Comparison of ENCODE assay signal across 21 cellular contexts in genomic region chr7:155683714-155684113, GRCh38. TPM values are rescaled to one million over a fixed set of nuclear protein-coding genes. Genes with fewer than 3 reads are reported as not detected.
A peak's percentile ranks its signal among the peaks of the same experiment; 100 is the strongest.
DNase-seq lines count a peak whose midpoint lies in the region; ATAC-seq, FAIRE-seq and TF ChIP-seq lines count a peak whose summit lies in the region.
"Had no signal": no experiment of that assay in that cellular context is flagged by ENCODE, and none has a peak within 500 bp of the region (broad histone marks: within the 10 kb centered on the region; RNA-seq: fewer than 3 reads in every experiment).

No MANE protein-coding gene starts in this region.

- CTCF ChIA-PET in HepG2 (lab: Yijun Ruan, JAX; ENCODE audit: low intra/inter-chr PET ratio, low total read pairs), result no interaction called here
- CTCF ChIA-PET in A673 (lab: Charles Lee), result interaction anchor here (1.0 kb wide), 1 partner anchor 85 kb away, joined by 3 read pairs; no protein-coding TSS in a partner anchor

- TF ChIP-seq CTCF in natural killer cell (IDR thresholded peaks at IDR 0.05) (no peak), HepG2 (CRISPR knock-in tag; IDR thresholded peaks at IDR 0.05) (no peak), A673 (conservative IDR thresholded peaks at IDR 0.05; ENCODE audit: low read depth, low read length) (no peak), osteoblast (IDR thresholded peaks at IDR 0.05; ENCODE audit: extremely low read depth, low read depth, low read length) (no peak)

- H3K27me3 Mint-ChIP-seq in natural killer cell (ENCODE audit: low read depth in 2 of 2), result no peaks in the 10 kb centered on the region
- no peaks in the 10 kb centered on the region for H3K27me3 Mint-ChIP-seq in natural killer cell treated with Interleukin-12 subunit alpha and Interleukin-12 subunit beta and Interleukin-15 and Interleukin-18, amount 100 ng/mL, for 72 hours
- H3K27me3 Mint-ChIP-seq: B cell had no signal

- DNase-seq in natural killer cell (no peak), SK-N-MC (ENCODE audit: low read depth, low spot score) (no peak), HepG2 (ENCODE audit: low spot score) (no peak), A673 (ENCODE audit: low spot score) (no peak), osteoblast (ENCODE audit: insufficient read length, low spot score, missing footprints) (no peak), SJCRH30 (no peak)
- DNase-seq in natural killer cell treated with Interleukin-12 subunit alpha and Interleukin-12 subunit beta and Interleukin-15 and Interleukin-18, amount 100 ng/mL, for 72 hours (ENCODE audit: low spot score), result no peak
- DNase-seq: DMS153, Karpas-422, NCI-H1694, NCI-H2081 treated with DMSO at 0.1 percent for 48 hours, NCI-H2171 treated with DMSO at 0.1 percent for 48 hours, NCI-H526 treated with DMSO at 0.1 percent for 48 hours had no signal

- H2AFZ ChIP-seq in HepG2 (ENCODE audit: low read length) (no peak overlapping the region), osteoblast (ENCODE audit: low read length) (no peak overlapping the region)

- no peak for FAIRE-seq in HepG2 (lab: Jason Lieb, UNC)
- FAIRE-seq: A204.1, GM12891, H1 had no signal

- no peak for TF ChIP-seq EP300 in HepG2 (IDR thresholded peaks at IDR 0.05; ENCODE audit: low read depth in 2 of 2, low read length in 2 of 2)
- TF ChIP-seq EP300 in HepG2 (CRISPR knock-in tag; IDR thresholded peaks at IDR 0.05; ENCODE audit: borderline replicate concordance), result no peak

- H3K9me3 ChIP-seq in SK-N-MC (ENCODE audit: low read depth, low read length) (no peaks in the 10 kb centered on the region), HepG2 (ENCODE audit: low read length) (no peaks in the 10 kb centered on the region), A673 (ENCODE audit: low read depth, low read length, poor library complexity, severe bottlenecking) (no peaks in the 10 kb centered on the region), osteoblast (ENCODE audit: low read depth, low read length) (no peaks in the 10 kb centered on the region), SJCRH30 (replicated peaks) (peaks cover 3% of the 10 kb centered on the region)

- H3K4me1 Mint-ChIP-seq in natural killer cell, result peaks cover 59 to 68% of the 10 kb centered on the region in 2 donors
- H3K4me1 Mint-ChIP-seq in natural killer cell treated with Interleukin-12 subunit alpha and Interleukin-12 subunit beta and Interleukin-15 and Interleukin-18, amount 100 ng/mL, for 72 hours (ENCODE audit: low read depth in 2 of 2), result peaks cover 57 to 60% of the 10 kb centered on the region in 2 donors
- H3K4me1 Mint-ChIP-seq: CD14-positive monocyte had no signal

- peaks cover 18% of the 10 kb centered on the region for H3K36me3 Mint-ChIP-seq in natural killer cell
- peaks cover 33% of the 10 kb centered on the region for H3K36me3 Mint-ChIP-seq in natural killer cell treated with Interleukin-12 subunit alpha and Interleukin-12 subunit beta and Interleukin-15 and Interleukin-18, amount 100 ng/mL, for 72 hours

- no peak for TF ChIP-seq POLR2A in HepG2 (IDR thresholded peaks at IDR 0.05; ENCODE audit: insufficient read depth in 1 of 2, low read depth in 2 of 2, low read length in 2 of 2)

- H3K9me3 Mint-ChIP-seq in natural killer cell, result no peaks in the 10 kb centered on the region
- peaks cover 2% of the 10 kb centered on the region for H3K9me3 Mint-ChIP-seq in natural killer cell treated with Interleukin-12 subunit alpha and Interleukin-12 subunit beta and Interleukin-15 and Interleukin-18, amount 100 ng/mL, for 72 hours

- H3K27ac ChIP-seq in SK-N-MC (peak overlapping the region; percentile 85), HepG2 (ENCODE audit: extremely low read length, insufficient read depth, low read length) (peak overlapping the region; percentile 68), A673 (ENCODE audit: low read depth, low read length, poor library complexity, severe bottlenecking) (no peak overlapping the region), osteoblast (ENCODE audit: low read depth, low read length) (no peak overlapping the region), SJCRH30 (no peak overlapping the region)

- H3K36me3 ChIP-seq in SK-N-MC (ENCODE audit: insufficient read depth, low read length) (peaks cover 55% of the 10 kb centered on the region), HepG2 (replicated peaks in 1 of 2; ENCODE audit: control insufficient read depth in 1 of 2, insufficient read depth in 2 of 2, low read length in 2 of 2) (peaks cover 9 to 43% of the 10 kb centered on the region in 2 experiments), A673 (ENCODE audit: insufficient read depth, low read length, poor library complexity, severe bottlenecking) (peaks cover 18% of the 10 kb centered on the region), osteoblast (ENCODE audit: insufficient read depth, low read length) (peaks cover 42% of the 10 kb centered on the region), SJCRH30 (peaks cover 38% of the 10 kb centered on the region)

- peak overlapping the region; percentile 85 to 86 for H3K27ac Mint-ChIP-seq in natural killer cell
- peak overlapping the region in 1 of 2 donors; percentile 66 for H3K27ac Mint-ChIP-seq in natural killer cell treated with Interleukin-12 subunit alpha and Interleukin-12 subunit beta and Interleukin-15 and Interleukin-18, amount 100 ng/mL, for 72 hours
- H3K27ac Mint-ChIP-seq: B cell had no signal

- peaks cover 60% of the 10 kb centered on the region for H3K4me1 ChIP-seq in HepG2 (ENCODE audit: insufficient read depth, low read length)
- peaks cover 8% of the 10 kb centered on the region for H3K4me1 ChIP-seq in A673 (ENCODE audit: insufficient read depth, low read length, poor library complexity, severe bottlenecking)
- H3K4me1 ChIP-seq in osteoblast (ENCODE audit: insufficient read depth, low read length), result no peaks in the 10 kb centered on the region
- no peaks in the 10 kb centered on the region for H3K4me1 ChIP-seq in SJCRH30

- intact Hi-C loops in natural killer cell (cut with micrococcal nuclease) (no loop called here), HepG2 (cut with micrococcal nuclease; ENCODE audit: unreplicated experiment) (loop anchor here (5.0 kb wide), 1 partner anchor 86 kb away; no protein-coding TSS in a partner anchor), A673 (cut with micrococcal nuclease; ENCODE audit: unreplicated experiment) (no loop called here)

- H3K79me2 ChIP-seq in HepG2 (ENCODE audit: insufficient read depth, low read length) (peaks cover 59% of the 10 kb centered on the region), osteoblast (ENCODE audit: insufficient read depth, low read length) (peaks cover 75% of the 10 kb centered on the region)

- no peak overlapping the region for H3K4me3 Mint-ChIP-seq in natural killer cell
- no peak overlapping the region for H3K4me3 Mint-ChIP-seq in natural killer cell treated with Interleukin-12 subunit alpha and Interleukin-12 subunit beta and Interleukin-15 and Interleukin-18, amount 100 ng/mL, for 72 hours
- H3K4me3 Mint-ChIP-seq: B cell, CD14-positive monocyte had no signal

- H3K27me3 ChIP-seq in HepG2 (ENCODE audit: control insufficient read depth in 1 of 2, insufficient read depth in 2 of 2, low read length in 2 of 2) (no peaks in the 10 kb centered on the region), A673 (replicated peaks; ENCODE audit: insufficient read depth, low read depth, low read length, poor library complexity) (no peaks in the 10 kb centered on the region), osteoblast (ENCODE audit: insufficient read depth, low read length) (no peaks in the 10 kb centered on the region), SJCRH30 (no peaks in the 10 kb centered on the region)

- ATAC-seq in natural killer cell (no peak), HepG2 (no peak), GM19324 (IDR thresholded peaks at IDR 0.05; ENCODE audit: low FRiP score, unreplicated experiment) (no peak)
- no peak for ATAC-seq in natural killer cell treated with Interleukin-12 subunit alpha and Interleukin-12 subunit beta and Interleukin-15 and Interleukin-18, amount 100 ng/mL, for 72 hours
- ATAC-seq: HCT116, Right ventricle myocardium inferior had no signal

- POLR2A ChIA-PET in HepG2 (lab: Yijun Ruan, JAX) (no interaction called here), A673 (lab: Charles Lee; ENCODE audit: low non-redundant PET) (no interaction called here)

- peaks cover 11% of the 10 kb centered on the region for H4K20me1 ChIP-seq in HepG2 (ENCODE audit: insufficient read depth, low read length)
- H4K20me1 ChIP-seq in osteoblast (ENCODE audit: insufficient read depth, low read length), result peaks cover 26% of the 10 kb centered on the region

- in situ Hi-C loops in HepG2 (cut with HindIII; ENCODE audit: extremely low pct_ligation_motif_present, low pct_unique_long_range_greater_than_20kb), result no loop called here

- H3K4me2 ChIP-seq in HepG2 (ENCODE audit: low read depth, low read length) (no peak overlapping the region), osteoblast (ENCODE audit: insufficient read depth, low read length) (no peak overlapping the region)

- peak overlapping the region; percentile 59 for H3K9ac ChIP-seq in SK-N-MC (ENCODE audit: insufficient read length)
- no peak overlapping the region for H3K9ac ChIP-seq in HepG2 (ENCODE audit: insufficient read depth, low read depth, low read length)

- peak overlapping the region; percentile 58; the same call in 1 of the 2 replicates for H3K4me3 ChIP-seq in SK-N-MC
- H3K4me3 ChIP-seq in HepG2 (replicated peaks in 1 of 3; ENCODE audit: insufficient read depth in 1 of 3, low read depth in 2 of 3, low read length in 3 of 3), result no peak overlapping the region
- no peak overlapping the region for H3K4me3 ChIP-seq in A673 (ENCODE audit: low read depth, low read length, poor library complexity, severe bottlenecking)
- H3K4me3 ChIP-seq in osteoblast (ENCODE audit: insufficient read depth, low read length), result no peak overlapping the region
- H3K4me3 ChIP-seq in SJCRH30, result no peak overlapping the region

- WGBS in HepG2 (ENCODE audit: low lambda C conversion rate), result 98% methylated on average over 4 of the region's 4 CpGs

- TF ChIP-seq RAD21 in HepG2 (CRISPR knock-in tag; IDR thresholded peaks at IDR 0.05), result no peak

- BruUV-seq in HepG2 (replicated peaks; lab: Mats Ljungman, UMichigan), result no TSS peak
- BruUV-seq in A673 (replicated peaks; lab: Mats Ljungman, UMichigan), result no TSS peak

RNA-seq across cellular contexts. Expression of gene RBM33, which starts 39.3 kb away (rescaled TPM):
- 100 to 1,000 TPM; 161 to 182 (median 182) TPM for total RNA-seq in natural killer cell
- total RNA-seq in natural killer cell treated with Interleukin-12 subunit alpha and Interleukin-12 subunit beta and Interleukin-15 and Interleukin-18, amount 100 ng/mL, for 72 hours, result 100 to 1,000 TPM in 1 of 2 donors, 10 to 100 TPM in 1; 82.3 to 128 TPM
- total RNA-seq in HepG2 (2016; rRNA removed; fragmentation: Illumina TruSeq; extraction: Trizol), result 22.3 and 28.9 TPM in 2 replicates
- 316 and 350 TPM in 2 replicates for total RNA-seq in HepG2 (2016; cell fraction: cytosol; rRNA removed; fragmentation: Illumina TruSeq; extraction: Trizol; ENCODE audit: low read depth)
- total RNA-seq in HepG2 (2016; cell fraction: insoluble cytoplasmic fraction; rRNA removed; fragmentation: Illumina TruSeq; extraction: Trizol), result 18.9 and 26.2 TPM in 2 replicates
- 57.6 and 59.9 TPM in 2 replicates for total RNA-seq in HepG2 (2016; cell fraction: membrane; rRNA removed; fragmentation: Illumina TruSeq; extraction: Trizol)
- 50.1 and 55.5 TPM in 2 replicates for total RNA-seq in HepG2 (2016; cell fraction: nucleus; rRNA removed; fragmentation: Illumina TruSeq; extraction: Trizol)
- 12.4 TPM in 2 replicates for polyA plus RNA-seq in HepG2 (2011; rRNA removed)
- polyA plus RNA-seq in HepG2 (2011; cell fraction: cytosol; rRNA removed), result 5.1 and 5.5 TPM in 2 replicates
- 79.7 and 90.7 TPM in 2 replicates for polyA plus RNA-seq in HepG2 (2011; cell fraction: nucleus; rRNA removed)
- 26.4 and 28.0 TPM in 2 replicates for polyA plus RNA-seq in HepG2 (2012)
- polyA plus RNA-seq in HepG2 (2016; cell fraction: cytosol; fragmentation: Illumina TruSeq; extraction: Trizol; ENCODE audit: low read depth), result 3.1 and 3.3 TPM in 2 replicates
- polyA plus RNA-seq in HepG2 (2016; cell fraction: insoluble cytoplasmic fraction; fragmentation: Illumina TruSeq; extraction: Trizol; ENCODE audit: low read depth), result 10.1 and 11.9 TPM in 2 replicates
- polyA plus RNA-seq in HepG2 (2016; cell fraction: membrane; fragmentation: Illumina TruSeq; extraction: Trizol; ENCODE audit: low read depth), result 4.5 and 4.7 TPM in 2 replicates
- polyA plus RNA-seq in HepG2 (2016; cell fraction: nucleus; fragmentation: Illumina TruSeq; extraction: Trizol; ENCODE audit: insufficient read depth, low read depth), result 38.9 and 41.2 TPM in 2 replicates
- 18.7 and 23.4 TPM in 2 replicates for polyA minus RNA-seq in HepG2 (2011; rRNA and poly(A)+ RNA removed; ENCODE audit: low replicate concordance)
- 21.6 and 23.1 TPM in 2 replicates for polyA minus RNA-seq in HepG2 (2011; cell fraction: cytosol; rRNA and poly(A)+ RNA removed)
- 99.0 and 111 TPM in 2 replicates for polyA minus RNA-seq in HepG2 (2011; cell fraction: nucleus; rRNA and poly(A)+ RNA removed)
- 73.6 and 75.9 TPM in 2 replicates for total RNA-seq in A673 (2021)
- 25.0 and 27.5 TPM in 2 replicates for total RNA-seq in osteoblast
- 38.5 and 38.7 TPM in 2 replicates for total RNA-seq in SJCRH30 (2014; rRNA removed; shearing (Covaris generic))

Comparison
In these comparisons a context has a peak if more than half of its experiments do, and no peak if none do; other contexts are left out.
1. H3K27ac ChIP-seq: peak in SK-N-MC (single experiment) and HepG2 (single experiment); none in A673 (single experiment), osteoblast (single experiment) and SJCRH30 (single experiment).